ENCODE assay signal across 21 cellular contexts in the genomic region with DNA sequence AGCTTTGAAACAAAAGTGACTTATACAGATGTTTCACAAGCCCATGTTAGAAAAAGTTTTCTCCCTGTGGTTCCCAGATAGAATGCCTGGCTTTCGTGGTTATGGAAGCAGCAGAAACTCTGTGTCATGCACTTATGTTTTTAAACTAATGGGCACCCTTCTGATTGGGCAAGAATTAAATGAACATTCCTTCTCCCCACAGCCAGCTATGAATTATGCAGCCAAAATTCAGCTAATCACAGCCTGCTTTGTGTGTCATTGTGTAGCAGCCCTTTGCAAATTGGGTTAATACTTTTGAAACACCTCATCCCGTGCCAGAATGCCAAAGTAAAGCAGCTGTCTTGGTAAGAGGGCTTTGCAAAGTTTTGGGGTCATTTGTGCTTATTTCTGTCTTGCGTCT. TPM values are rescaled to one million over a fixed set of nuclear protein-coding genes. Genes with fewer than 3 reads are reported as not detected.
DNase-seq lines count a peak whose midpoint lies in the region; ATAC-seq and TF ChIP-seq lines count a peak whose summit lies in the region.
"Had no signal": no experiment of that assay in that cellular context is flagged by ENCODE, and none has a peak within 500 bp of the region (broad histone marks: within the 10 kb centered on the region; RNA-seq: fewer than 3 reads in every experiment).

No MANE protein-coding gene starts in this region.

- ATAC-seq in GM19452 (IDR thresholded peaks at IDR 0.05; ENCODE audit: unreplicated experiment) (no peak), HG02763 (IDR thresholded peaks at IDR 0.05; ENCODE audit: unreplicated experiment) (no peak)
- ATAC-seq: esophagus mucosa, GM12878, psoas muscle had no signal

- H3K4me3 ChIP-seq in choroid plexus epithelial cell (ENCODE audit: low read depth, low read length), result no peak overlapping the region
- H3K4me3 ChIP-seq: GM12878, psoas muscle, uterus had no signal

- no peak for TF ChIP-seq CTCF in AG09319 (IDR thresholded peaks at IDR 0.05; ENCODE audit: low read depth, low read length)
- TF ChIP-seq CTCF in choroid plexus epithelial cell (conservative IDR thresholded peaks at IDR 0.05; ENCODE audit: low read depth, low read length), result no peak

- peak; percentile 76 for DNase-seq in AG09319 (ENCODE audit: extremely low read depth, low read depth)
- DNase-seq in M059J (ENCODE audit: low read depth), result peak; percentile 85
- peak; percentile 82 for DNase-seq in choroid plexus epithelial cell (ENCODE audit: low read depth)
- peak; percentile 38 for DNase-seq in kidney glomerular epithelial cell (lab: John Stamatoyannopoulos, UW)
- DNase-seq in activated gamma-delta T cell treated with Interleukin-2 at 50 U/mL for 16 hours, result no peak
- no peak for DNase-seq in NCI-H69 (lab: John Stamatoyannopoulos, UW)
- DNase-seq: activated CD4-positive, alpha-beta memory T cell treated with anti-CD3 and anti-CD28 coated beads, Interleukin-2, amount 10 ng/mL, durations not matched to agents 7 days and 5 days; BE2C; cerebellar nuclear complex; immature natural killer cell; Karpas-422; NCI-H1694 treated with DMSO at 0.1 percent for 48 hours; NCI-H774; psoas muscle; Right ventricle myocardium superior; T1000; uterus had no signal

RNA-seq across cellular contexts. Expression of gene PANX1, which starts 46.9 kb away (rescaled TPM):
- total RNA-seq in M059J (2014; rRNA removed; shearing (Covaris generic)), result 47.8 and 49.8 TPM in 2 replicates

Comparison
In these comparisons a context has a peak if more than half of its experiments do, and no peak if none do; other contexts are left out.
1. DNase-seq: peak in AG09319 (single experiment), M059J (single experiment), choroid plexus epithelial cell (single experiment) and kidney glomerular epithelial cell (single experiment); none in activated gamma-delta T cell treated with Interleukin-2 at 50 U/mL for 16 hours (single experiment) and NCI-H69 (single experiment).